ENCODE assay signal across 12 cellular contexts in genomic region chr1:200380589-200381021, GRCh38. TPM values are rescaled to one million over a fixed set of nuclear protein-coding genes. Genes with fewer than 3 reads are reported as not detected.
A peak's percentile ranks its signal among the peaks of the same experiment; 100 is the strongest.
DNase-seq lines count a peak whose midpoint lies in the region; ATAC-seq and TF ChIP-seq lines count a peak whose summit lies in the region.
"Had no signal": no experiment of that assay in that cellular context is flagged by ENCODE, and none has a peak within 500 bp of the region (broad histone marks: within the 10 kb centered on the region; RNA-seq: fewer than 3 reads in every experiment).

No MANE protein-coding gene starts in this region.

- 54% methylated on average over 1 of the region's 1 CpG for WGBS in liver

- H3K9ac ChIP-seq in liver (ENCODE audit: low read depth in 1 of 2, low read length in 2 of 2): no peak overlapping the region

- H3K36me3 ChIP-seq in liver (ENCODE audit: control insufficient read depth in 4 of 4, insufficient read depth in 3 of 4, low read depth in 1 of 4, low read length in 3 of 4): no peaks in the 10 kb centered on the region
- H3K36me3 ChIP-seq: spleen had no signal

- H3K9me3 ChIP-seq in liver (ENCODE audit: control insufficient read depth in 4 of 4, low read length in 3 of 4): no peaks in the 10 kb centered on the region
- H3K9me3 ChIP-seq: body of pancreas, spleen had no signal

- H3K27me3 ChIP-seq in liver (ENCODE audit: control insufficient read depth in 4 of 4, insufficient read depth in 4 of 4, low read length in 3 of 4) (no peaks in the 10 kb centered on the region), dorsolateral prefrontal cortex (no peaks in the 10 kb centered on the region)
- H3K27me3 ChIP-seq: body of pancreas, spleen had no signal

- TF ChIP-seq CTCF in liver (IDR thresholded peaks at IDR 0.05; ENCODE audit: low read depth, low read length, missing input control) (no peak), dorsolateral prefrontal cortex (IDR thresholded peaks at IDR 0.05 in 54 of 56, conservative IDR thresholded peaks at IDR 0.05 in 2 of 56; ENCODE audit: low read depth in 1 of 56, partially characterized antibody in 56 of 56) (no peak)

- H3K4me1 ChIP-seq in liver (ENCODE audit: control insufficient read depth in 4 of 4, insufficient read depth in 4 of 4, low read length in 3 of 4): peaks cover 8 to 26% (median 12%) of the 10 kb centered on the region in 4 donors

- no peak overlapping the region for H3K4me3 ChIP-seq in liver (ENCODE audit: low read depth in 1 of 3, low read length in 3 of 3)
- no peak overlapping the region for H3K4me3 ChIP-seq in dorsolateral prefrontal cortex
- H3K4me3 ChIP-seq: body of pancreas, spleen had no signal

- DNase-seq in activated CD4-positive, CD25-positive, alpha-beta regulatory T cell treated with anti-CD3 and anti-CD28 coated beads, Interleukin-2, amount 50 U/mL, for 72 hours: no peak
- DNase-seq in SIG-M5 treated with dmso at 0.1 percent for 504 hours (lab: John Stamatoyannopoulos, UW; ENCODE audit: unreplicated experiment): no peak
- no peak for DNase-seq in SW480 (ENCODE audit: low spot score)
- DNase-seq in dorsolateral prefrontal cortex: no peak
- DNase-seq: activated CD4-positive, CD25-positive, alpha-beta regulatory T cell; body of pancreas; NCI-H82; spleen had no signal

- TF ChIP-seq RAD21 in liver (IDR thresholded peaks at IDR 0.05): peak in 1 of 2 donors; percentile 9

- intact Hi-C loops in dorsolateral prefrontal cortex (cut with DNase I): no loop called here

- H3K27ac ChIP-seq in liver (ENCODE audit: low read depth in 1 of 2, low read length in 2 of 2) (peak overlapping the region; percentile 84 to 89), dorsolateral prefrontal cortex (peak overlapping the region in 4 of 59 donors; percentile 5 to 28 (median 14))
- H3K27ac ChIP-seq: body of pancreas, spleen had no signal

- ATAC-seq in activated CD4-positive, CD25-positive, alpha-beta regulatory T cell treated with anti-CD3 and anti-CD28 coated beads, Interleukin-2, amount 50 U/mL, for 24 hours: peak; percentile 38 to 74
- peak; percentile 76 for ATAC-seq in GM21529 (IDR thresholded peaks at IDR 0.05; ENCODE audit: unreplicated experiment)
- peak; percentile 56 for ATAC-seq in HG03159 (IDR thresholded peaks at IDR 0.05; ENCODE audit: unreplicated experiment)
- ATAC-seq: body of pancreas had no signal

TF ChIP-seq in liver, 16 proteins besides CTCF, POLR2A, EP300 and RAD21:
- TF ChIP-seq FOXA2 (IDR thresholded peaks at IDR 0.05) (no peak), HNF4A (conservative IDR thresholded peaks at IDR 0.05) (peak; percentile 95 to 96), ATF3 (IDR thresholded peaks at IDR 0.05) (no peak), FOXA1 (IDR thresholded peaks at IDR 0.05) (no peak), HNF4G (IDR thresholded peaks at IDR 0.05) (peak; percentile 79), SP1 (IDR thresholded peaks at IDR 0.05) (peak; percentile 77), RXRA (IDR thresholded peaks at IDR 0.05) (peak in 1 of 2 donors; percentile 28), YY1 (IDR thresholded peaks at IDR 0.05) (peak; percentile 45), REST (IDR thresholded peaks at IDR 0.05) (no peak), ZBTB33 (IDR thresholded peaks at IDR 0.05) (no peak)

RNA-seq across cellular contexts. Expression of gene ZNF281, which starts 29.2 kb away (rescaled TPM):
- total RNA-seq in liver (10 to 100 TPM; 14.6 to 18.4 TPM), dorsolateral prefrontal cortex (10 to 100 TPM; 12.6 to 38.3 (median 21.6) TPM)
- 10 to 100 TPM in 1 of 2 donors, 1 to 10 TPM in 1; 4.9 to 11.6 TPM for polyA plus RNA-seq in liver
